In genomic region chr5:134410822-134411221, GRCh38 we compare ENCODE assay signal across 8 cellular contexts. TPM values are rescaled to one million over a fixed set of nuclear protein-coding genes. Genes with fewer than 3 reads are reported as not detected.
DNase-seq lines count a peak whose midpoint lies in the region; ATAC-seq and TF ChIP-seq lines count a peak whose summit lies in the region.

No MANE protein-coding gene starts in this region.

- H3K4me3 ChIP-seq in PC-9 (peak overlapping the region; percentile 98), esophagus squamous epithelium (peak overlapping the region; percentile 57 to 94 (median 84))

- peak overlapping the region; percentile 93 for H3K4me3 Mint-ChIP-seq in progenitor cell of endocrine pancreas (ENCODE audit: low read depth)

- H3K9me2 ChIP-seq in PC-9 (ENCODE audit: insufficient read depth) = no peaks in the 10 kb centered on the region

- peak overlapping the region; percentile 89 for H3K27ac Mint-ChIP-seq in progenitor cell of endocrine pancreas

- H3K9ac ChIP-seq in ES-I3 (ENCODE audit: low read depth, low read length) = peak overlapping the region; percentile 77

- H2AFZ ChIP-seq in PC-9 = peak overlapping the region; percentile 88

- intact Hi-C loops in PC-9 (cut with micrococcal nuclease; ENCODE audit: unreplicated experiment) = loop anchor here (1.0 to 2.0 kb wide), 3 partner anchors 101 to 166 kb away; no protein-coding TSS in a partner anchor
- intact Hi-C loops in esophagus squamous epithelium (cut with DNase I) = loop anchor here (10.0 kb wide), 1 partner anchor 114 kb away; the partner anchor contains the start of gene JADE2

- DNase-seq in PC-9 (no peak), esophagus squamous epithelium (lab: John Stamatoyannopoulos, UW) (no peak), progenitor cell of endocrine pancreas (ENCODE audit: low spot score, unreplicated experiment) (no peak), amniotic stem cell (lab: John Stamatoyannopoulos, UW) (no peak)

- no peak for TF ChIP-seq POLR2A in esophagus squamous epithelium (IDR thresholded peaks at IDR 0.05)

- POLR2A ChIA-PET in PC-9 (lab: Charles Lee; ENCODE audit: unreplicated experiment) = interaction anchor here (0.6 to 0.7 kb wide), 3 partner anchors 29 to 99 kb away, joined by 3 to 10 read pairs (median 3); no protein-coding TSS in a partner anchor

- TSS peak; percentile 70 for BruUV-seq in PC-9 (replicated peaks; lab: Mats Ljungman, UMichigan)

- TF ChIP-seq CTCF in PC-9 (conservative IDR thresholded peaks at IDR 0.05) (no peak), esophagus squamous epithelium (IDR thresholded peaks at IDR 0.05) (no peak), progenitor cell of endocrine pancreas (IDR thresholded peaks at IDR 0.05; ENCODE audit: unreplicated experiment) (no peak)

- no peaks in the 10 kb centered on the region for H3K9me3 Mint-ChIP-seq in progenitor cell of endocrine pancreas (ENCODE audit: low read depth)

- ATAC-seq in HG03108 (IDR thresholded peaks at IDR 0.05; ENCODE audit: unreplicated experiment) = no peak
- no peak for ATAC-seq in GM21786 (IDR thresholded peaks at IDR 0.05; ENCODE audit: unreplicated experiment)
- no peak for ATAC-seq in HG02973 (IDR thresholded peaks at IDR 0.05; ENCODE audit: unreplicated experiment)

- H3K4me1 ChIP-seq in ES-I3 (ENCODE audit: insufficient read depth, low read length) (peaks cover 11% of the 10 kb centered on the region), PC-9 (replicated peaks; ENCODE audit: insufficient read depth) (peaks cover 16% of the 10 kb centered on the region), esophagus squamous epithelium (peaks cover 5 to 37% (median 20%) of the 10 kb centered on the region in 3 donors)

- WGBS in esophagus squamous epithelium, 2 donors = 70 to 74% methylated on average over 4 of the region's 4 CpGs

- H3K36me3 ChIP-seq in ES-I3 (ENCODE audit: insufficient read depth, low read length) (no peaks in the 10 kb centered on the region; the same call in none of the 2 replicates), PC-9 (ENCODE audit: low read depth) (no peaks in the 10 kb centered on the region), esophagus squamous epithelium (peaks cover 0 to 17% (median 0%) of the 10 kb centered on the region in 3 donors)

- H3K27ac ChIP-seq in PC-9 (no peak overlapping the region), esophagus squamous epithelium (peak overlapping the region in 2 of 4 donors; percentile 80 to 90)

- H4K20me1 ChIP-seq in PC-9 (ENCODE audit: insufficient read depth) = no peaks in the 10 kb centered on the region

- H3K36me3 Mint-ChIP-seq in progenitor cell of endocrine pancreas (ENCODE audit: insufficient read depth) = no peaks in the 10 kb centered on the region

- CTCF ChIA-PET in PC-9 (lab: Charles Lee) = interaction anchor here (1.1 kb wide), 1 partner anchor 116 kb away, joined by 3 read pairs; no protein-coding TSS in a partner anchor

- H3K9me3 ChIP-seq in ES-I3 (ENCODE audit: control insufficient read depth, insufficient read depth, low read length) (no peaks in the 10 kb centered on the region), PC-9 (ENCODE audit: insufficient read depth, low read depth) (no peaks in the 10 kb centered on the region), esophagus squamous epithelium (no peaks in the 10 kb centered on the region)

- peaks cover 24% of the 10 kb centered on the region for H3K79me2 ChIP-seq in PC-9 (ENCODE audit: low read depth)

- no peaks in the 10 kb centered on the region for H3K27me3 Mint-ChIP-seq in progenitor cell of endocrine pancreas

- peaks cover 32% of the 10 kb centered on the region for H3K4me1 Mint-ChIP-seq in progenitor cell of endocrine pancreas (ENCODE audit: low read depth)

- no peaks in the 10 kb centered on the region for H3K27me3 ChIP-seq in PC-9 (ENCODE audit: insufficient read depth, low read depth)
- no peaks in the 10 kb centered on the region for H3K27me3 ChIP-seq in esophagus squamous epithelium

- H3F3A ChIP-seq in PC-9 (ENCODE audit: insufficient read depth, low read depth) = no peaks in the 10 kb centered on the region

- peak overlapping the region; percentile 98 for H3K4me2 ChIP-seq in PC-9

RNA-seq across cellular contexts. Expression of gene CDKN2AIPNL, which starts 0.9 kb away (rescaled TPM):
- 35.3 and 36.1 TPM in 2 replicates for total RNA-seq in PC-9 (2021)
- 10 to 100 TPM in 3 of 4 donors, 1 to 10 TPM in 1; 6.9 to 28.3 (median 13.2) TPM for total RNA-seq in esophagus squamous epithelium
- total RNA-seq in progenitor cell of endocrine pancreas = 28.3 and 29.0 TPM in 2 replicates

RNA-seq across cellular contexts. Expression of gene UBE2B, which starts 39.5 kb away (rescaled TPM):
- total RNA-seq in PC-9 (2021) = 61.9 and 85.5 TPM in 2 replicates
- 10 to 100 TPM; 20.9 to 50.0 (median 41.7) TPM for total RNA-seq in esophagus squamous epithelium
- 80.0 and 81.3 TPM in 2 replicates for total RNA-seq in progenitor cell of endocrine pancreas

RNA-seq across cellular contexts. Expression of gene CDKL3, which starts 43.9 kb away (rescaled TPM):
- total RNA-seq in PC-9 (2021) (3.8 and 4.7 TPM in 2 replicates), esophagus squamous epithelium (1 to 10 TPM in 1 of 4 donors, under 1 TPM in 1, not detected in 2; 0.57 to 6.3 TPM), progenitor cell of endocrine pancreas (3.0 and 6.1 TPM in 2 replicates)
